In genomic region chr2:113172721-113173562, GRCh38 we compare ENCODE assay signal across 12 cellular contexts. TPM values are rescaled to one million over a fixed set of nuclear protein-coding genes. Genes with fewer than 3 reads are reported as not detected.
DNase-seq lines count a peak whose midpoint lies in the region; ATAC-seq and TF ChIP-seq lines count a peak whose summit lies in the region.
"Had no signal": no experiment of that assay in that cellular context is flagged by ENCODE, and none has a peak within 500 bp of the region (broad histone marks: within the 10 kb centered on the region; RNA-seq: fewer than 3 reads in every experiment).

No MANE protein-coding gene starts in this region.

- H3K4me3 ChIP-seq in DOHH2 (ENCODE audit: low read length) (peak overlapping the region; percentile 97), NB4 (ENCODE audit: low read depth, low read length) (peak overlapping the region; percentile 85), neutrophil (ENCODE audit: low read depth in 1 of 2, low read length in 1 of 2) (peak overlapping the region; percentile 84 to 98), gastroesophageal sphincter (no peak overlapping the region)
- H3K4me3 ChIP-seq: lung had no signal

- H3K4me1 ChIP-seq in DOHH2 (ENCODE audit: control insufficient read depth, low read length): peaks cover 39% of the 10 kb centered on the region
- peaks cover 66 to 79% of the 10 kb centered on the region in 2 experiments for H3K4me1 ChIP-seq in neutrophil (ENCODE audit: control insufficient read depth in 1 of 2, insufficient read depth in 1 of 2, low read depth in 1 of 2, low read length in 1 of 2)
- H3K4me1 ChIP-seq in gastroesophageal sphincter: no peaks in the 10 kb centered on the region
- H3K4me1 ChIP-seq: ascending aorta had no signal

- H3K27me3 Mint-ChIP-seq in central memory CD8-positive, alpha-beta T cell: no peaks in the 10 kb centered on the region

- peak overlapping the region; percentile 94 for H3K27ac Mint-ChIP-seq in central memory CD8-positive, alpha-beta T cell (ENCODE audit: low read depth)

- H3K27ac ChIP-seq in DOHH2 (ENCODE audit: low read depth, low read length) (peak overlapping the region; percentile 93), neutrophil (peak overlapping the region; percentile 96), gastroesophageal sphincter (no peak overlapping the region)
- H3K27ac ChIP-seq: ascending aorta had no signal

- no peaks in the 10 kb centered on the region for H3K9me2 ChIP-seq in DOHH2 (replicated peaks; ENCODE audit: control insufficient read depth, low read length)

- no peak for TF ChIP-seq EP300 in gastroesophageal sphincter (IDR thresholded peaks at IDR 0.05)

- H3K4me1 Mint-ChIP-seq in central memory CD8-positive, alpha-beta T cell: peaks cover 79% of the 10 kb centered on the region

- peak overlapping the region; percentile 82 for H3K4me3 Mint-ChIP-seq in central memory CD8-positive, alpha-beta T cell

- H4K20me1 ChIP-seq in DOHH2 (ENCODE audit: control insufficient read depth, insufficient read depth, low read depth, low read length): peaks cover 23% of the 10 kb centered on the region

- H3K27me3 ChIP-seq in DOHH2 (ENCODE audit: control insufficient read depth, low read length) (no peaks in the 10 kb centered on the region), neutrophil (no peaks in the 10 kb centered on the region), gastroesophageal sphincter (no peaks in the 10 kb centered on the region)
- H3K27me3 ChIP-seq: ascending aorta had no signal

- peaks cover 27% of the 10 kb centered on the region for H3K36me3 Mint-ChIP-seq in central memory CD8-positive, alpha-beta T cell (ENCODE audit: insufficient read depth)

- peak overlapping the region; percentile 100 for H3K4me2 ChIP-seq in DOHH2 (ENCODE audit: low read length)

- DNase-seq in NB4 (ENCODE audit: low read depth) (peak; percentile 39), DMS 273 treated with DMSO at 0.1 percent for 48 hours (lab: John Stamatoyannopoulos, UW) (no peak)
- no peak for DNase-seq in central memory CD8-positive, alpha-beta T cell (ENCODE audit: low spot score in 2 of 2)
- DNase-seq in stimulated activated CD4-positive, alpha-beta T cell treated with anti-CD3 and anti-CD28 coated beads, Interleukin-12 subunit alpha, Interleukin-12 subunit beta, amount 100 ng/mL, for 4 hours: no peak
- no peak for DNase-seq in stimulated activated CD4-positive, alpha-beta T cell treated with anti-CD3 and anti-CD28 coated beads, Interleukin-2, amount 100 ng/mL, for 24 hours
- DNase-seq: NCI-H1436 treated with DMSO at 0.1 percent for 48 hours, NCI-H82 had no signal

- peaks cover 48% of the 10 kb centered on the region for H3K79me2 ChIP-seq in DOHH2 (ENCODE audit: control insufficient read depth, low read length)

- TF ChIP-seq POLR2A in NB4 (IDR thresholded peaks at IDR 0.05; ENCODE audit: extremely low read depth, insufficient read length): no peak
- no peak for TF ChIP-seq POLR2A in gastroesophageal sphincter (IDR thresholded peaks at IDR 0.05)

- whole genome bisulfite sequencing in gastroesophageal sphincter (ENCODE audit: low coverage in 1 of 2), 2 donors: 76% methylated on average over 3 to 4 of the region's 16 CpGs

- H3F3A ChIP-seq in DOHH2 (ENCODE audit: control insufficient read depth, insufficient read depth): peaks cover 11% of the 10 kb centered on the region

- H3K9me3 ChIP-seq in DOHH2 (ENCODE audit: control insufficient read depth, insufficient read depth, low read length) (no peaks in the 10 kb centered on the region), neutrophil (no peaks in the 10 kb centered on the region), gastroesophageal sphincter (no peaks in the 10 kb centered on the region)
- H3K9me3 ChIP-seq: ascending aorta had no signal

- H3K36me3 ChIP-seq in DOHH2 (ENCODE audit: control insufficient read depth, low read length) (peaks cover 37% of the 10 kb centered on the region), neutrophil (peaks cover 17% of the 10 kb centered on the region), gastroesophageal sphincter (no peaks in the 10 kb centered on the region)
- H3K36me3 ChIP-seq: ascending aorta had no signal

- peak; percentile 18 for TF ChIP-seq CTCF in DOHH2 (IDR thresholded peaks at IDR 0.05; ENCODE audit: low read depth, low read length, poor library complexity, severe bottlenecking)
- no peak for TF ChIP-seq CTCF in NB4 (IDR thresholded peaks at IDR 0.05; ENCODE audit: low read depth, low read length)
- TF ChIP-seq CTCF in neutrophil (IDR thresholded peaks at IDR 0.05): no peak
- TF ChIP-seq CTCF in gastroesophageal sphincter (IDR thresholded peaks at IDR 0.05): no peak

- no peaks in the 10 kb centered on the region for H3K9me3 Mint-ChIP-seq in central memory CD8-positive, alpha-beta T cell

- ATAC-seq in central memory CD8-positive, alpha-beta T cell (replicated peaks; ENCODE audit: extremely low read depth, poor library complexity, severe bottlenecking): no peak
- ATAC-seq in gastroesophageal sphincter: no peak

RNA-seq across cellular contexts. Expression of gene PSD4, which starts 0.8 kb away (rescaled TPM):
- 1 to 10 TPM; 3.0 to 4.4 (median 3.6) TPM for total RNA-seq in gastroesophageal sphincter

RNA-seq across cellular contexts. Expression of gene IL1RN, which starts 45.5 kb away (rescaled TPM):
- 10 to 100 TPM in 1 of 4 donors, 1 to 10 TPM in 2, under 1 TPM in 1; 0.46 to 32.9 (median 2.7) TPM for total RNA-seq in gastroesophageal sphincter
- total RNA-seq: ascending aorta had no signal

Comparison
In these comparisons a context has a peak if more than half of its experiments do, and no peak if none do; other contexts are left out.
1. H3K27ac ChIP-seq: peak in DOHH2 (single experiment) and neutrophil (single experiment); none in gastroesophageal sphincter (0 of 4).
2. H3K4me3 ChIP-seq: peak in DOHH2 (single experiment), NB4 (single experiment) and neutrophil (2 of 2); none in gastroesophageal sphincter (0 of 2).